ENCODE assay signal across 5 cellular contexts in the genomic region with DNA sequence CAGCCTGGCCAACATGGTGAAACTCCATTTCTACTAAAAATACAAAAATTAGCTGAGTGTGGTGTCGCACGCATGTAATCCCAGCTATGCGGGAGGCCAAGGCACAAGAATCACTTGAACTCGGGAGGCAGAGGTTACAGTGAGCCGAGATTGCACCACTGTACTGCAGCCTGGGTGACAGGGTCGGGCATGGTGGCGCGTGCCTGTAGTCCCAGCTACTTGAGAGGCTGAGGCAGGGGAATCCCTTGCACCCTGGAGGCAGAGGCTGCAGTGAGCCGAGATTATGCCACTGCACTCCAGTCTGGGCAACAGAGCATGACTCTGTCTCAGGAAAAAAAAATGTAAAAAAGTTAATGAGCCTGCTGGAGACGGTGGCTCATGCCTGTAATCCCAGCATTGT.
DNase-seq lines count a peak whose midpoint lies in the region; ATAC-seq, FAIRE-seq and TF ChIP-seq lines count a peak whose summit lies in the region.
"Not testable (repeated sequence)": the region's sequence is repeated elsewhere in the genome, so short reads cannot be mapped to it uniquely, and the experiment has no call there.

No MANE protein-coding gene starts in this region.

- not testable (repeated sequence) for DNase-seq in caudate nucleus (lab: John Stamatoyannopoulos, UW); neural progenitor cell (ENCODE audit: low spot score); stimulated activated effector memory CD8-positive, alpha-beta T cell treated with anti-CD3 and anti-CD28 coated beads, Interleukin-12 subunit alpha, Interleukin-12 subunit beta, amount 100 ng/mL, for 72 hours (ENCODE audit: low spot score in 2 of 2); urothelium cell line (ENCODE audit: low spot score)
- peak; percentile 88 to 92 for DNase-seq in trophoblast cell

- H2AK5ac ChIP-seq in trophoblast cell (ENCODE audit: low read length) = not testable (repeated sequence)

- not testable (repeated sequence) for H3K18ac ChIP-seq in trophoblast cell (ENCODE audit: low read length)

- H3K4me3 Mint-ChIP-seq in neural progenitor cell; stimulated activated effector memory CD8-positive, alpha-beta T cell treated with anti-CD3 and anti-CD28 coated beads, Interleukin-12 subunit alpha, Interleukin-12 subunit beta, amount 100 ng/mL, for 72 hours: not testable (repeated sequence)

- not testable (repeated sequence) for H3K79me2 ChIP-seq in neural progenitor cell (ENCODE audit: low read depth); trophoblast cell (ENCODE audit: control insufficient read depth, insufficient read depth, low read length, poor library complexity)

- H3K23ac ChIP-seq in trophoblast cell (ENCODE audit: low read length) = not testable (repeated sequence)

- not testable (repeated sequence) for H3K4me3 ChIP-seq in neural progenitor cell; trophoblast cell (ENCODE audit: low read depth, low read length)

- not testable (repeated sequence) for H3K14ac ChIP-seq in trophoblast cell (ENCODE audit: low read length)

- H4K91ac ChIP-seq in trophoblast cell (ENCODE audit: low read depth, low read length) = not testable (repeated sequence)

- not testable (repeated sequence) for H2BK12ac ChIP-seq in trophoblast cell (ENCODE audit: low read length)

- WGBS in trophoblast cell (ENCODE audit: extremely low coverage, insufficient coverage, insufficient read length) = no CpG with 5 or more reads among the region's 10 CpGs

- H3K9me3 Mint-ChIP-seq in neural progenitor cell; stimulated activated effector memory CD8-positive, alpha-beta T cell treated with anti-CD3 and anti-CD28 coated beads, Interleukin-12 subunit alpha, Interleukin-12 subunit beta, amount 100 ng/mL, for 72 hours: not testable (repeated sequence)

- H3K36me3 Mint-ChIP-seq in neural progenitor cell = not testable (repeated sequence)
- peaks cover 18% of the 10 kb centered on the region for H3K36me3 Mint-ChIP-seq in stimulated activated effector memory CD8-positive, alpha-beta T cell treated with anti-CD3 and anti-CD28 coated beads, Interleukin-12 subunit alpha, Interleukin-12 subunit beta, amount 100 ng/mL, for 72 hours

- H2BK120ac ChIP-seq in trophoblast cell (ENCODE audit: insufficient read depth, low read length, poor library complexity) = not testable (repeated sequence)

- not testable (repeated sequence) for ATAC-seq in stimulated activated effector memory CD8-positive, alpha-beta T cell treated with anti-CD3 and anti-CD28 coated beads, Interleukin-12 subunit alpha, Interleukin-12 subunit beta, amount 100 ng/mL, for 72 hours

- H3K27me3 Mint-ChIP-seq in neural progenitor cell (ENCODE audit: insufficient read depth, low read depth) = not testable (repeated sequence)

- not testable (repeated sequence) for H3K79me1 ChIP-seq in trophoblast cell (ENCODE audit: low read length)

- peak overlapping the region; percentile 64 for H3K27ac Mint-ChIP-seq in neural progenitor cell
- H3K27ac Mint-ChIP-seq in stimulated activated effector memory CD8-positive, alpha-beta T cell treated with anti-CD3 and anti-CD28 coated beads, Interleukin-12 subunit alpha, Interleukin-12 subunit beta, amount 100 ng/mL, for 72 hours = peak overlapping the region; percentile 52

- H4K8ac ChIP-seq in trophoblast cell (ENCODE audit: low read depth, low read length) = not testable (repeated sequence)

- peak overlapping the region; percentile 63 for H3K27ac ChIP-seq in caudate nucleus (ENCODE audit: low read depth, low read length)
- H3K27ac ChIP-seq in neural progenitor cell; trophoblast cell (ENCODE audit: low read depth, low read length): not testable (repeated sequence)

- not testable (repeated sequence) for H3K4me2 ChIP-seq in neural progenitor cell; trophoblast cell (ENCODE audit: low read length)

- H2AFZ ChIP-seq in neural progenitor cell (replicated peaks); trophoblast cell (ENCODE audit: insufficient read depth, low read length, poor library complexity): not testable (repeated sequence)

- peaks cover 21% of the 10 kb centered on the region for H3K4me1 ChIP-seq in neural progenitor cell
- not testable (repeated sequence) for H3K4me1 ChIP-seq in trophoblast cell (ENCODE audit: control insufficient read depth in 1 of 2, insufficient read depth in 2 of 2, low read length in 2 of 2)

- H3K4me1 Mint-ChIP-seq in neural progenitor cell = peaks cover 22% of the 10 kb centered on the region
- H3K4me1 Mint-ChIP-seq in stimulated activated effector memory CD8-positive, alpha-beta T cell treated with anti-CD3 and anti-CD28 coated beads, Interleukin-12 subunit alpha, Interleukin-12 subunit beta, amount 100 ng/mL, for 72 hours = not testable (repeated sequence)

- H3K4ac ChIP-seq in trophoblast cell (ENCODE audit: low read depth, low read length) = not testable (repeated sequence)

- FAIRE-seq in urothelium cell line (lab: Jason Lieb, UNC) = peak; percentile 76

- H3F3A ChIP-seq in neural progenitor cell (ENCODE audit: low read depth) = peaks cover 21% of the 10 kb centered on the region

- not testable (repeated sequence) for H2BK5ac ChIP-seq in trophoblast cell (ENCODE audit: low read depth, low read length, poor library complexity)

- not testable (repeated sequence) for H4K12ac ChIP-seq in trophoblast cell (ENCODE audit: low read depth, low read length)

- H4K20me1 ChIP-seq in neural progenitor cell (ENCODE audit: low read depth) = not testable (repeated sequence)

- TF ChIP-seq CTCF in neural progenitor cell (IDR thresholded peaks at IDR 0.05) = not testable (repeated sequence)

- not testable (repeated sequence) for H3K9me3 ChIP-seq in neural progenitor cell (ENCODE audit: low read depth); trophoblast cell (ENCODE audit: insufficient read depth, low read depth, low read length)

- not testable (repeated sequence) for H3K9ac ChIP-seq in neural progenitor cell; trophoblast cell (ENCODE audit: low read length)

- H3K36me3 ChIP-seq in neural progenitor cell; trophoblast cell (ENCODE audit: control insufficient read depth in 1 of 2, insufficient read depth in 2 of 2, low read length in 2 of 2): not testable (repeated sequence)

- H3K27me3 ChIP-seq in neural progenitor cell; trophoblast cell (ENCODE audit: insufficient read depth, low read length): not testable (repeated sequence)
